ENCODE assay signal across 18 cellular contexts in the genomic region with DNA sequence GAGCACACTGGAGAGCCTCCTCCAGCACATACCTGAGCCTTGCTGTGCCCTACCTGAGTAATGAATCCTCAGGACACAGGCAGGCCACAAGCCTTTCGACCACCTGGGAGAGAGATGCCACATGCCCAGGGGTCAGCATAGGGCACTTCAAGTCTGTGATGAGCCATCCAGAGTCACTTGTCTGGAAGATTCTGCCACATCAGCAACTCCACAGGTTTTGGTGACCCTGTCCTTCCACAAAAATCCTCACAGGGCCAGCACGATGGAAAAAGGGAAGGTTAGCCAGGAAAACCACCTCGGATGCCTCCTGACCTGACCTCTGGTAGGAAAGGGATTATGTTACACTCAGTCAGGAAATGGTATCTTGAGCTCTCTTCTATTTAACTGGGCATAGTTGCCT. TPM values are rescaled to one million over a fixed set of nuclear protein-coding genes. Genes with fewer than 3 reads are reported as not detected.
DNase-seq lines count a peak whose midpoint lies in the region; ATAC-seq, FAIRE-seq and TF ChIP-seq lines count a peak whose summit lies in the region.
"Had no signal": no experiment of that assay in that cellular context is flagged by ENCODE, and none has a peak within 500 bp of the region (broad histone marks: within the 10 kb centered on the region; RNA-seq: fewer than 3 reads in every experiment).

No MANE protein-coding gene starts in this region.

- H3K27ac ChIP-seq in HepG2 (ENCODE audit: extremely low read length, insufficient read depth, low read length): no peak overlapping the region
- no peak overlapping the region for H3K27ac ChIP-seq in right lobe of liver
- H3K27ac ChIP-seq in Panc1 (ENCODE audit: low read length): peak overlapping the region; percentile 44; the same call in 1 of the 2 replicates
- no peak overlapping the region for H3K27ac ChIP-seq in upper lobe of right lung
- H3K27ac ChIP-seq: BLaER1, HL-60 had no signal

- H3K27ac Mint-ChIP-seq in T-helper 17 cell: no peak overlapping the region

- no peak for FAIRE-seq in HepG2 (lab: Jason Lieb, UNC)
- FAIRE-seq: GM19239, K562 had no signal

- TF ChIP-seq CTCF in HepG2 (CRISPR knock-in tag; IDR thresholded peaks at IDR 0.05) (no peak), right lobe of liver (IDR thresholded peaks at IDR 0.05) (no peak), Panc1 (IDR thresholded peaks at IDR 0.05) (no peak), upper lobe of right lung (IDR thresholded peaks at IDR 0.05) (no peak)

- H3K79me2 ChIP-seq in HepG2 (ENCODE audit: insufficient read depth, low read length): peaks cover 9% of the 10 kb centered on the region

- H3K4me1 ChIP-seq in HepG2 (ENCODE audit: insufficient read depth, low read length) (no peaks in the 10 kb centered on the region), right lobe of liver (no peaks in the 10 kb centered on the region), Panc1 (ENCODE audit: control insufficient read depth, insufficient read depth, low read length) (no peaks in the 10 kb centered on the region), upper lobe of right lung (no peaks in the 10 kb centered on the region)
- H3K4me1 ChIP-seq: HAP-1 had no signal

- CTCF ChIA-PET in HepG2 (lab: Yijun Ruan, JAX; ENCODE audit: low intra/inter-chr PET ratio, low total read pairs): no interaction called here
- CTCF ChIA-PET in Panc1 (lab: Charles Lee): interaction anchor here (0.6 kb wide), 1 partner anchor 82 kb away, joined by 5 read pairs; no protein-coding TSS in a partner anchor

- TF ChIP-seq RAD21 in HepG2 (CRISPR knock-in tag; IDR thresholded peaks at IDR 0.05): no peak

- TF ChIP-seq POLR2A in HepG2 (IDR thresholded peaks at IDR 0.05; ENCODE audit: insufficient read depth in 1 of 2, low read depth in 2 of 2, low read length in 2 of 2) (no peak), right lobe of liver (IDR thresholded peaks at IDR 0.05) (no peak)

- H3K27me3 ChIP-seq in HepG2 (ENCODE audit: control insufficient read depth in 1 of 2, insufficient read depth in 2 of 2, low read length in 2 of 2) (no peaks in the 10 kb centered on the region), right lobe of liver (no peaks in the 10 kb centered on the region), Panc1 (ENCODE audit: control insufficient read depth, insufficient read depth, low read length) (no peaks in the 10 kb centered on the region), upper lobe of right lung (no peaks in the 10 kb centered on the region)
- H3K27me3 ChIP-seq: BLaER1 had no signal

- DNase-seq in HepG2 (ENCODE audit: low spot score) (no peak), right lobe of liver (no peak), Panc1 (ENCODE audit: low read depth, low spot score) (no peak), left kidney (ENCODE audit: low read depth, low spot score) (peak; percentile 17), upper lobe of right lung (no peak), T-helper 17 cell (no peak), NCI-H1694 treated with DMSO at 0.1 percent for 48 hours (lab: John Stamatoyannopoulos, UW) (no peak), sciatic nerve (ENCODE audit: low spot score) (no peak)
- DNase-seq: AML-193, DMS 273 treated with DMSO at 0.1 percent for 48 hours, DND-41, GF-D8, GOT3 had no signal

- H3K27me3 Mint-ChIP-seq in T-helper 17 cell: no peaks in the 10 kb centered on the region

- no TSS peak for BruUV-seq in HepG2 (replicated peaks; lab: Mats Ljungman, UMichigan)
- BruUV-seq in Panc1 (replicated peaks; lab: Mats Ljungman, UMichigan): no TSS peak

- H3K9me3 ChIP-seq in HepG2 (ENCODE audit: low read length) (no peaks in the 10 kb centered on the region), right lobe of liver (no peaks in the 10 kb centered on the region), Panc1 (ENCODE audit: control insufficient read depth, insufficient read depth, low read depth, low read length) (no peaks in the 10 kb centered on the region), upper lobe of right lung (no peaks in the 10 kb centered on the region), T-helper 17 cell (ENCODE audit: control insufficient read depth, low read length, poor library complexity, severe bottlenecking) (no peaks in the 10 kb centered on the region)
- H3K9me3 ChIP-seq: BLaER1, HAP-1 had no signal

- no peaks in the 10 kb centered on the region for H3K4me1 Mint-ChIP-seq in T-helper 17 cell

- H2AFZ ChIP-seq in HepG2 (ENCODE audit: low read length): no peak overlapping the region

- ATAC-seq in HepG2: no peak
- no peak for ATAC-seq in right lobe of liver
- no peak for ATAC-seq in Panc1
- peak; percentile 41 for ATAC-seq in upper lobe of right lung
- no peak for ATAC-seq in T-helper 17 cell
- ATAC-seq in sciatic nerve: no peak
- ATAC-seq: K562 had no signal

- H3K36me3 ChIP-seq in HepG2 (replicated peaks in 1 of 2; ENCODE audit: control insufficient read depth in 1 of 2, insufficient read depth in 2 of 2, low read length in 2 of 2) (no peaks in the 10 kb centered on the region), right lobe of liver (no peaks in the 10 kb centered on the region), Panc1 (ENCODE audit: control insufficient read depth, insufficient read depth, low read length) (no peaks in the 10 kb centered on the region), upper lobe of right lung (no peaks in the 10 kb centered on the region)
- H3K36me3 ChIP-seq: BLaER1, HAP-1 had no signal

- POLR2A ChIA-PET in HepG2 (lab: Yijun Ruan, JAX): no interaction called here
- POLR2A ChIA-PET in Panc1 (lab: Charles Lee): no interaction called here

- in situ Hi-C loops in HepG2 (cut with HindIII; ENCODE audit: extremely low pct_ligation_motif_present, low pct_unique_long_range_greater_than_20kb): no loop called here
- in situ Hi-C loops in Panc1 (cut with HindIII; ENCODE audit: low pct_unique_long_range_greater_than_20kb, low sequenced_read_pairs): no loop called here

- H3K36me3 Mint-ChIP-seq in T-helper 17 cell (ENCODE audit: low read depth): no peaks in the 10 kb centered on the region

- intact Hi-C loops in HepG2 (cut with micrococcal nuclease; ENCODE audit: unreplicated experiment) (no loop called here), right lobe of liver (cut with DNase I) (no loop called here), Panc1 (cut with micrococcal nuclease; ENCODE audit: unreplicated experiment) (no loop called here), upper lobe of right lung (cut with DNase I) (no loop called here), sciatic nerve (cut with DNase I) (no loop called here)

- no peak overlapping the region for H3K4me2 ChIP-seq in HepG2 (ENCODE audit: low read depth, low read length)
- H3K4me2 ChIP-seq: BLaER1 had no signal

- no peak overlapping the region for H3K4me3 Mint-ChIP-seq in T-helper 17 cell

- H3K4me3 ChIP-seq in HepG2 (replicated peaks in 1 of 3; ENCODE audit: insufficient read depth in 1 of 3, low read depth in 2 of 3, low read length in 3 of 3): no peak overlapping the region
- no peak overlapping the region for H3K4me3 ChIP-seq in right lobe of liver
- no peak overlapping the region for H3K4me3 ChIP-seq in Panc1 (ENCODE audit: low read depth in 2 of 2, low read length in 2 of 2)
- no peak overlapping the region for H3K4me3 ChIP-seq in upper lobe of right lung
- H3K4me3 ChIP-seq: BLaER1, HAP-1, K562 had no signal

- TF ChIP-seq EP300 in HepG2 (IDR thresholded peaks at IDR 0.05; ENCODE audit: low read depth in 2 of 2, low read length in 2 of 2): no peak
- no peak for TF ChIP-seq EP300 in HepG2 (CRISPR knock-in tag; IDR thresholded peaks at IDR 0.05; ENCODE audit: borderline replicate concordance)

- no peak overlapping the region for H3K9ac ChIP-seq in HepG2 (ENCODE audit: insufficient read depth, low read depth, low read length)
- H3K9ac ChIP-seq: BLaER1 had no signal

- H4K20me1 ChIP-seq in HepG2 (ENCODE audit: insufficient read depth, low read length): no peaks in the 10 kb centered on the region
- H4K20me1 ChIP-seq: BLaER1 had no signal

- WGBS in HepG2 (ENCODE audit: low lambda C conversion rate): 83% methylated on average over 3 of the region's 3 CpGs
- WGBS in right lobe of liver (ENCODE audit: insufficient coverage, low coverage, low lambda C conversion rate, missing lambda C conversion rate): 33% methylated on average over 2 of the region's 3 CpGs

TF ChIP-seq in HepG2, 621 proteins besides CTCF, POLR2A, EP300 and RAD21 (continues in another document):
- TF ChIP-seq, protein P1, sequence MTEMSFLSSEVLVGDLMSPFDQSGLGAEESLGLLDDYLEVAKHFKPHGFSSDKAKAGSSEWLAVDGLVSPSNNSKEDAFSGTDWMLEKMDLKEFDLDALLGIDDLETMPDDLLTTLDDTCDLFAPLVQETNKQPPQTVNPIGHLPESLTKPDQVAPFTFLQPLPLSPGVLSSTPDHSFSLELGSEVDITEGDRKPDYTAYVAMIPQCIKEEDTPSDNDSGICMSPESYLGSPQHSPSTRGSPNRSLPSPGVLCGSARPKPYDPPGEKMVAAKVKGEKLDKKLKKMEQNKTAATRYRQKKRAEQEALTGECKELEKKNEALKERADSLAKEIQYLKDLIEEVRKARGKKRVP (CRISPR knock-in tag; IDR thresholded peaks at IDR 0.05): no peak

RNA-seq across cellular contexts. Expression of a gene that starts 46.8 kb away (rescaled TPM):
- total RNA-seq in HepG2 (2016; rRNA removed; fragmentation: Illumina TruSeq; extraction: Trizol): 7.7 and 9.6 TPM in 2 replicates
- 0.71 and 1.1 TPM in 2 replicates for total RNA-seq in HepG2 (2016; cell fraction: cytosol; rRNA removed; fragmentation: Illumina TruSeq; extraction: Trizol; ENCODE audit: low read depth)
- total RNA-seq in HepG2 (2016; cell fraction: insoluble cytoplasmic fraction; rRNA removed; fragmentation: Illumina TruSeq; extraction: Trizol): 7.1 and 8.1 TPM in 2 replicates
- 3.0 and 3.5 TPM in 2 replicates for total RNA-seq in HepG2 (2016; cell fraction: membrane; rRNA removed; fragmentation: Illumina TruSeq; extraction: Trizol)
- total RNA-seq in HepG2 (2016; cell fraction: nucleus; rRNA removed; fragmentation: Illumina TruSeq; extraction: Trizol): 7.5 and 7.6 TPM in 2 replicates
- 1.9 and 3.2 TPM in 2 replicates for polyA plus RNA-seq in HepG2 (2011; rRNA removed)
- polyA plus RNA-seq in HepG2 (2011; cell fraction: cytosol; rRNA removed): 2.4 and 3.0 TPM in 2 replicates
- polyA plus RNA-seq in HepG2 (2011; cell fraction: nucleus; rRNA removed): 3.4 and 4.9 TPM in 2 replicates
- polyA plus RNA-seq in HepG2 (2012): 4.6 and 5.1 TPM in 2 replicates
- 0.31 and 0.44 TPM in 2 replicates for polyA plus RNA-seq in HepG2 (2016; cell fraction: cytosol; fragmentation: Illumina TruSeq; extraction: Trizol; ENCODE audit: low read depth)
- polyA plus RNA-seq in HepG2 (2016; cell fraction: insoluble cytoplasmic fraction; fragmentation: Illumina TruSeq; extraction: Trizol; ENCODE audit: low read depth): 6.5 and 6.9 TPM in 2 replicates
- 1.2 TPM in 2 replicates for polyA plus RNA-seq in HepG2 (2016; cell fraction: membrane; fragmentation: Illumina TruSeq; extraction: Trizol; ENCODE audit: low read depth)
- 6.1 and 6.6 TPM in 2 replicates for polyA plus RNA-seq in HepG2 (2016; cell fraction: nucleus; fragmentation: Illumina TruSeq; extraction: Trizol; ENCODE audit: insufficient read depth, low read depth)
- polyA minus RNA-seq in HepG2 (2011; rRNA and poly(A)+ RNA removed; ENCODE audit: low replicate concordance): 9.7 and 14.0 TPM in 2 replicates
- polyA minus RNA-seq in HepG2 (2011; cell fraction: cytosol; rRNA and poly(A)+ RNA removed): 7.7 and 8.4 TPM in 2 replicates
- polyA minus RNA-seq in HepG2 (2011; cell fraction: nucleus; rRNA and poly(A)+ RNA removed): 12.9 and 14.8 TPM in 2 replicates
- total RNA-seq in right lobe of liver: under 1 TPM; 0.28 to 0.88 (median 0.34) TPM
- 14.5 TPM for total RNA-seq in Panc1 (2021; ENCODE audit: unreplicated experiment)
- 7.7 TPM for polyA plus RNA-seq in Panc1 (2012; ENCODE audit: insufficient read length)
- total RNA-seq in upper lobe of right lung: 10.8 TPM
- 10 to 100 TPM in 1 of 2 donors, 1 to 10 TPM in 1; 1.4 to 18.9 TPM for total RNA-seq in T-helper 17 cell
- 38.1 TPM for total RNA-seq in sciatic nerve
